In genomic region chr20:35275741-35276251, GRCh38 we compare ENCODE assay signal across 1 cellular context.
TF ChIP-seq lines count a peak whose summit lies in the region.

No MANE protein-coding gene starts in this region.

TF ChIP-seq in HepG2, 621 proteins besides CTCF, POLR2A, EP300 and RAD21 (continues in another document):
- no peak for TF ChIP-seq HES4 (CRISPR knock-in tag; IDR thresholded peaks at IDR 0.05; ENCODE audit: borderline replicate concordance)
- no peak for TF ChIP-seq TGIF2 (CRISPR knock-in tag; IDR thresholded peaks at IDR 0.05)
- TF ChIP-seq ZSCAN22 (CRISPR knock-in tag; IDR thresholded peaks at IDR 0.05): no peak
- no peak for TF ChIP-seq ZNF562 (CRISPR knock-in tag; IDR thresholded peaks at IDR 0.05; ENCODE audit: borderline replicate concordance)
- TF ChIP-seq ZFP82 (CRISPR knock-in tag; IDR thresholded peaks at IDR 0.05; ENCODE audit: borderline replicate concordance): no peak
- no peak for TF ChIP-seq THAP8 (CRISPR knock-in tag; IDR thresholded peaks at IDR 0.05; ENCODE audit: borderline replicate concordance)
- no peak for TF ChIP-seq HOXD1 (CRISPR knock-in tag; IDR thresholded peaks at IDR 0.05)
- no peak for TF ChIP-seq ZBTB44 (CRISPR knock-in tag; IDR thresholded peaks at IDR 0.05)
- TF ChIP-seq ZNF33B (CRISPR knock-in tag; IDR thresholded peaks at IDR 0.05): no peak
- no peak for TF ChIP-seq ZNF674 (CRISPR knock-in tag; IDR thresholded peaks at IDR 0.05; ENCODE audit: low read depth)
- no peak for TF ChIP-seq E2F2 (CRISPR knock-in tag; IDR thresholded peaks at IDR 0.05; ENCODE audit: borderline replicate concordance)
- TF ChIP-seq STAT6 (CRISPR knock-in tag; IDR thresholded peaks at IDR 0.05; ENCODE audit: borderline replicate concordance): no peak
- no peak for TF ChIP-seq ZNF598 (CRISPR knock-in tag; IDR thresholded peaks at IDR 0.05; ENCODE audit: borderline replicate concordance)
- peak; percentile 57 for TF ChIP-seq POLR2G (IDR thresholded peaks at IDR 0.05; ENCODE audit: low read depth, low read length)
- TF ChIP-seq KLF9 (CRISPR knock-in tag; IDR thresholded peaks at IDR 0.05; ENCODE audit: low read depth): no peak
- TF ChIP-seq RFX5 (IDR thresholded peaks at IDR 0.05; ENCODE audit: low read depth, low read length): no peak
- TF ChIP-seq MEF2D (CRISPR knock-in tag; IDR thresholded peaks at IDR 0.05): no peak
- 0 out of 2 replicates have a peak, but pooled peaks have one; percentile 61 for TF ChIP-seq IRX3 (CRISPR knock-in tag; IDR thresholded peaks at IDR 0.05; ENCODE audit: borderline replicate concordance, low read depth)
- TF ChIP-seq MXD4 (CRISPR knock-in tag; IDR thresholded peaks at IDR 0.05): no peak
- TF ChIP-seq ZNF451 (CRISPR knock-in tag; IDR thresholded peaks at IDR 0.05): 0 out of 2 replicates have a peak, but pooled peaks have one; percentile 17
- 0 out of 2 replicates have a peak, but pooled peaks have one; percentile 30 for TF ChIP-seq ZNF687 (CRISPR knock-in tag; IDR thresholded peaks at IDR 0.05)
- no peak for TF ChIP-seq ZNF644 (CRISPR knock-in tag; IDR thresholded peaks at IDR 0.05; ENCODE audit: low read depth)
- TF ChIP-seq RBM39 (IDR thresholded peaks at IDR 0.05; ENCODE audit: low read depth, low read length, poor library complexity, severe bottlenecking): peak; percentile 50
- peak; percentile 99 for TF ChIP-seq AGO2 (optimal IDR thresholded peaks at IDR 0.05; ENCODE audit: low read depth, low read length)
- TF ChIP-seq GFI1 (CRISPR knock-in tag; IDR thresholded peaks at IDR 0.05; ENCODE audit: borderline replicate concordance): 0 out of 2 replicates have a peak, but pooled peaks have one; percentile 33
- TF ChIP-seq ZNF619 (CRISPR knock-in tag; IDR thresholded peaks at IDR 0.05): no peak
- no peak for TF ChIP-seq CC2D1A (CRISPR knock-in tag; IDR thresholded peaks at IDR 0.05)
- 0 out of 2 replicates have a peak, but pooled peaks have one; percentile 14 for TF ChIP-seq DNMT1 (CRISPR knock-in tag; IDR thresholded peaks at IDR 0.05)
- no peak for TF ChIP-seq NFKBIZ (CRISPR knock-in tag; IDR thresholded peaks at IDR 0.05)
- no peak for TF ChIP-seq DDIT3 (CRISPR knock-in tag; IDR thresholded peaks at IDR 0.05)
- no peak for TF ChIP-seq ZFX (CRISPR knock-in tag; IDR thresholded peaks at IDR 0.05; ENCODE audit: low read depth)
- no peak for TF ChIP-seq ZNF782 (CRISPR knock-in tag; IDR thresholded peaks at IDR 0.05; ENCODE audit: borderline replicate concordance)
- TF ChIP-seq KAT2B (IDR thresholded peaks at IDR 0.05; ENCODE audit: borderline replicate concordance, low read depth, low read length): no peak
- TF ChIP-seq ZSCAN31 (CRISPR knock-in tag; IDR thresholded peaks at IDR 0.05; ENCODE audit: low read depth): 0 out of 2 replicates have a peak, but pooled peaks have one; percentile 33
- no peak for TF ChIP-seq EHMT2 (IDR thresholded peaks at IDR 0.05; ENCODE audit: borderline replicate concordance, low read depth, low read length)
- TF ChIP-seq RBM22 (optimal IDR thresholded peaks at IDR 0.05; ENCODE audit: low read length): peak; percentile 5
- no peak for TF ChIP-seq GPBP1L1 (CRISPR knock-in tag; IDR thresholded peaks at IDR 0.05)
- TF ChIP-seq ZNF576 (CRISPR knock-in tag; IDR thresholded peaks at IDR 0.05): no peak
- no peak for TF ChIP-seq ZNF333 (CRISPR knock-in tag; IDR thresholded peaks at IDR 0.05; ENCODE audit: borderline replicate concordance)
- no peak for TF ChIP-seq MXD1 (CRISPR knock-in tag; IDR thresholded peaks at IDR 0.05)
- TF ChIP-seq ZC3H4 (CRISPR knock-in tag; IDR thresholded peaks at IDR 0.05; ENCODE audit: borderline replicate concordance): no peak; the same call in 1 of the 2 replicates
- TF ChIP-seq ZBED4 (CRISPR knock-in tag; IDR thresholded peaks at IDR 0.05; ENCODE audit: borderline replicate concordance): no peak
- TF ChIP-seq LRRFIP1 (CRISPR knock-in tag; conservative IDR thresholded peaks at IDR 0.05): no peak
- TF ChIP-seq POLR2AphosphoS5 (IDR thresholded peaks at IDR 0.05; ENCODE audit: low read depth, low read length): peak; percentile 48; the same call in 1 of the 2 replicates
- no peak for TF ChIP-seq HCFC1 (IDR thresholded peaks at IDR 0.05; ENCODE audit: low read depth, low read length)
